8 cellular contexts compared by ENCODE assay signal in the genomic region with DNA sequence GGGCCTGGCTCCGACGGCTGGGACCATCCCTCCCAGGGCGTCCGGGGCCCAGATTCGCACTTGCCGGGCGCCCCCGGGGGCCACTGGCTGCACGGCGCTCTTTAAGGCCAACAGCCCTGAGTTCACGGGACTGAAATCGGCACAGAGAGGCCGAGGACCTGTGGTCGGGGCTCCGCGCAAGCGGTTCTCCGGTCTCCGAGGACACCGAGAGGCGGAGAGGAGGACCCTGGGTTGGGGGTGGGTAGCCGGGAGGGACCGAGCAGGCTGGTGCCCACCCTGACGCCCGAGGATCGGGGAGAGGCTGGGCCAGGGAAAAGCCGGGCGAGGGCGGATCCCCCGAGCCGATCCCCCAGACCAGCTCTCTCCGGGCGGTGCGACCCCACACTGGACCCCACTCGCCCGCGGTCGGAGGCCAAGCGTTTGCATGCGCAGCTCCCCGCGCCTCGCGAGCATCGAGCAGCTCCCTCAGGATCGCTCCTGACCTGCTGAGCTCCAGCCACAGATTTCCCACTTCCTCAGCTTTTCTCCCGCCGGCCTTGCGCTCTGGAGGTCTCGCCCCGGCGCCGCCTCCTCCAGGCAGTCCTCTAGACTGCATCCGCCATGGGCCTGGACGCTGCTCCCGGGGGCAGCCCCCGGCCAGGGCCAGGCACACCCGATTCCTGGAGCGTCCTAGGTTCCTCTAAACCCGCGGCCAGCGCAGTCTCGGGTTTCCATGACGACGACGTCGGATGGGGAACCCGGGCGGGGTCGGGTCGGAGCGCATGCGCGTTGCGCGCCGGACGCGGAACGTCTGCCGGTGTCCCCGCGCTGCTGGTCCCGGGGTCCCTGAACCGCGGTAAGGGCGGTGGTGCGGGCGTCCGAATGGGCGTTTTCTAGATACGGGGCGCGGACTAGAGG. TPM values are rescaled to one million over a fixed set of nuclear protein-coding genes. Genes with fewer than 3 reads are reported as not detected.
DNase-seq lines count a peak whose midpoint lies in the region; ATAC-seq, FAIRE-seq and TF ChIP-seq lines count a peak whose summit lies in the region.

No MANE protein-coding gene starts in this region.

- no peak overlapping the region for H3K27ac ChIP-seq in keratinocyte (ENCODE audit: control insufficient read depth, insufficient read depth, low read length)

- H3K9ac ChIP-seq in keratinocyte (ENCODE audit: control insufficient read depth, extremely low read depth, insufficient read depth, low read length), result no peak overlapping the region

- peak overlapping the region; percentile 70 for H3K4me2 ChIP-seq in keratinocyte (ENCODE audit: control insufficient read depth, extremely low read depth, insufficient read depth, low read depth, low read length)

- H2AFZ ChIP-seq in keratinocyte (ENCODE audit: control insufficient read depth, low read length), result peak overlapping the region; percentile 78

- FAIRE-seq in keratinocyte (lab: Jason Lieb, UNC), result no peak

- H3K9me3 ChIP-seq in keratinocyte (ENCODE audit: control insufficient read depth, low read depth, low read length), result no peaks in the 10 kb centered on the region

- H3K9me1 ChIP-seq in keratinocyte (ENCODE audit: control insufficient read depth, extremely low read depth, insufficient read depth, low read length), result no peaks in the 10 kb centered on the region

- DNase-seq in GM04503 (ENCODE audit: low read depth) (peak; percentile 14), NCI-H2081 (lab: John Stamatoyannopoulos, UW) (peak; percentile 86 to 87), keratinocyte (ENCODE audit: low read depth, low spot score) (peak; percentile 13), cortex of kidney (lab: John Stamatoyannopoulos, UW) (no peak)
- peak; percentile 52 to 73 (median 64) for DNase-seq in activated CD4-positive, CD25-positive, alpha-beta regulatory T cell (lab: John Stamatoyannopoulos, UW)
- peak; percentile 76 for DNase-seq in central memory CD4-positive, alpha-beta T cell
- peak; percentile 80 to 88 for DNase-seq in stimulated activated CD4-positive, alpha-beta T cell treated with anti-CD3 and anti-CD28 coated beads, Interleukin-12 subunit alpha, Interleukin-12 subunit beta, amount 100 ng/mL, for 24 hours (ENCODE audit: low read depth in 2 of 2)

- dilution Hi-C loops in keratinocyte (cut with MboI; ENCODE audit: extremely low pct_ligation_motif_present, low sequenced_read_pairs), result no loop called here

- H3K79me2 ChIP-seq in keratinocyte (ENCODE audit: control insufficient read depth, insufficient read depth, low read length), result no peaks in the 10 kb centered on the region

- no peaks in the 10 kb centered on the region for H3K36me3 ChIP-seq in keratinocyte (ENCODE audit: control insufficient read depth in 2 of 2, extremely low read depth in 1 of 2, insufficient read depth in 2 of 2, low read length in 2 of 2)

- H4K20me1 ChIP-seq in keratinocyte (ENCODE audit: control insufficient read depth, extremely low read depth, insufficient read depth, low read length), result no peaks in the 10 kb centered on the region

- TF ChIP-seq CTCF in keratinocyte (optimal IDR thresholded peaks at IDR 0.05 in 1 of 3, IDR thresholded peaks at IDR 0.05 in 1 of 3, conservative IDR thresholded peaks at IDR 0.05 in 1 of 3; ENCODE audit: extremely low read depth in 1 of 3, insufficient read depth in 2 of 3, low read length in 3 of 3), result no peak

- H3K27me3 ChIP-seq in keratinocyte (ENCODE audit: control insufficient read depth, extremely low read depth, insufficient read depth, low read length), result peaks cover 32% of the 10 kb centered on the region

- peak overlapping the region; percentile 56 to 80 (median 73) for H3K4me3 ChIP-seq in keratinocyte (ENCODE audit: control insufficient read depth in 2 of 3, extremely low read depth in 1 of 3, insufficient read depth in 2 of 3, low read depth in 1 of 3, low read length in 3 of 3)

- H3K4me1 ChIP-seq in keratinocyte (ENCODE audit: control insufficient read depth, extremely low read depth, insufficient read depth, low read length), result no peaks in the 10 kb centered on the region

- ATAC-seq in HG02588 (IDR thresholded peaks at IDR 0.05; ENCODE audit: unreplicated experiment), result peak; percentile 58

RNA-seq across cellular contexts. Expression of a gene that starts 17.6 kb away (rescaled TPM):
- 0.01 to 0.18 TPM (median 0.01 TPM) in 3 replicates for polyA plus RNA-seq in keratinocyte
- 0.06 TPM for polyA plus RNA-seq in keratinocyte (2011; ENCODE audit: low read depth)
- 0.10 and 0.21 TPM in 2 replicates for polyA plus RNA-seq in keratinocyte (2011; cell fraction: cytosol; rRNA removed)
- polyA plus RNA-seq in keratinocyte (2011; cell fraction: nucleus; rRNA removed), result 0.76 and 1.1 TPM in 2 replicates
- 0.05 and 0.11 TPM in 2 replicates for polyA plus RNA-seq in keratinocyte (2012; ENCODE audit: low replicate concordance)
- polyA minus RNA-seq in keratinocyte, result 0.66 to 0.70 TPM in 2 of 3 replicates, not detected in the other
- 0.96 TPM for polyA minus RNA-seq in keratinocyte (2011; cell fraction: cytosol; rRNA and poly(A)+ RNA removed)
- 0.63 and 0.78 TPM in 2 replicates for polyA minus RNA-seq in keratinocyte (2011; cell fraction: nucleus; rRNA and poly(A)+ RNA removed)

RNA-seq across cellular contexts. Expression of a gene that starts 32.7 kb away (rescaled TPM):
- 8.0 to 12.6 TPM (median 9.9 TPM) in 3 replicates for polyA plus RNA-seq in keratinocyte
- 10.5 TPM for polyA plus RNA-seq in keratinocyte (2011; ENCODE audit: low read depth)
- polyA plus RNA-seq in keratinocyte (2011; cell fraction: cytosol; rRNA removed), result 6.1 and 14.8 TPM in 2 replicates
- 17.3 and 19.9 TPM in 2 replicates for polyA plus RNA-seq in keratinocyte (2011; cell fraction: nucleus; rRNA removed)
- polyA plus RNA-seq in keratinocyte (2012; ENCODE audit: low replicate concordance), result 19.4 and 19.7 TPM in 2 replicates
- 3.7 to 13.6 TPM (median 5.2 TPM) in 3 replicates for polyA minus RNA-seq in keratinocyte
- 15.7 TPM for polyA minus RNA-seq in keratinocyte (2011; cell fraction: cytosol; rRNA and poly(A)+ RNA removed)
- 9.8 and 13.0 TPM in 2 replicates for polyA minus RNA-seq in keratinocyte (2011; cell fraction: nucleus; rRNA and poly(A)+ RNA removed)
